ENCODE assay signal across 15 cellular contexts in the genomic region with DNA sequence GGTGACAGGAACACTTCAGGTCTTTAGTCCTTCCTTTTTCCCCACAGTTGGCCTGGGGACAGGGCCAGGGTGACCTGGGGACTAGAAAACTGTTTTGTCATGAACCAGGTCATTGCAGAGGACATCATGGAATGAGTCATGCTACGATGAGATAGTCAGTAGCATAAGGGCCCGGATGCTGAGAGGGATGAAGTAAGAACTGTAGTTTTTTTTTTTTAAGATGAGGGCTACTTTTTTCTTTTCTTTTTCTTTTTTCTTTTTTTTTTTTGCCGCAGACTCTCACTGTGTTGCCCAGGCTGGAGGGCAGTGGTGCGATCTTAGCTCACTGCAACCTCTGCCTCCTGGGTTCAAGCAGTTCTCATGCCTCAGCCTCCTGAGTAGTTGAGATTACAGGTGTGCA. TPM values are rescaled to one million over a fixed set of nuclear protein-coding genes. Genes with fewer than 3 reads are reported as not detected.
A peak's percentile ranks its signal among the peaks of the same experiment; 100 is the strongest.
DNase-seq lines count a peak whose midpoint lies in the region; TF ChIP-seq lines count a peak whose summit lies in the region.
"Had no signal": no experiment of that assay in that cellular context is flagged by ENCODE, and none has a peak within 500 bp of the region (broad histone marks: within the 10 kb centered on the region; RNA-seq: fewer than 3 reads in every experiment).

No MANE protein-coding gene starts in this region.

- DNase-seq in HEK293T (ENCODE audit: extremely low spot score) (no peak), SJCRH30 (no peak), fibroblast of mammary gland (ENCODE audit: low read depth) (peak; percentile 54), 8988T (no peak), NCI-H1436 treated with DMSO at 0.1 percent for 48 hours (lab: John Stamatoyannopoulos, UW) (no peak), medulla oblongata (ENCODE audit: extremely low spot score) (no peak)
- DNase-seq: activated CD4-positive, CD25-positive, alpha-beta regulatory T cell; activated naive CD4-positive, alpha-beta T cell; CD4-positive, alpha-beta memory T cell; effector memory CD4-positive, alpha-beta T cell; GOT3; NCI-H1436; SK-N-SH had no signal

- 0 out of 2 replicates have a peak, but pooled peaks cover 2% of the 10 kb centered on the region for H3K9me3 ChIP-seq in SJCRH30 (replicated peaks)
- no peaks in the 10 kb centered on the region for H3K9me3 ChIP-seq in skeletal muscle tissue (ENCODE audit: control insufficient read depth in 3 of 3, low read length in 3 of 3)
- H3K9me3 ChIP-seq: SK-N-SH, tibial nerve had no signal

- H3K36me3 ChIP-seq in SJCRH30, result peaks cover 5% of the 10 kb centered on the region
- H3K36me3 ChIP-seq in skeletal muscle tissue (ENCODE audit: control insufficient read depth in 3 of 3, insufficient read depth in 3 of 3, low read length in 3 of 3), result peaks cover 2 to 11% (median 6%) of the 10 kb centered on the region in 3 donors

- POLR2A ChIA-PET in HEK293T (lab: Yijun Ruan, JAX), result interaction anchor here (2.0 kb wide), 1 partner anchor 8 kb away, joined by 6 read pairs; a partner anchor contains a TSS

- H3K27me3 ChIP-seq in SJCRH30 (no peaks in the 10 kb centered on the region), skeletal muscle tissue (ENCODE audit: control insufficient read depth in 3 of 3, insufficient read depth in 3 of 3, low read length in 3 of 3) (no peaks in the 10 kb centered on the region)
- H3K27me3 ChIP-seq: tibial nerve had no signal

- TF ChIP-seq CTCF in fibroblast of mammary gland (conservative IDR thresholded peaks at IDR 0.05; ENCODE audit: control insufficient read depth, insufficient read depth, low read depth, low read length), result no peak

- H3K27ac ChIP-seq in SJCRH30 (peak overlapping the region; percentile 5; the same call in 1 of the 2 replicates), skeletal muscle tissue (ENCODE audit: low read depth, low read length) (peak overlapping the region; percentile 7)
- H3K27ac ChIP-seq: tibial nerve had no signal

- H3K4me3 ChIP-seq in SJCRH30, result no peak overlapping the region
- H3K4me3 ChIP-seq in fibroblast of mammary gland (ENCODE audit: control insufficient read depth, low read depth, low read length), result no peak overlapping the region
- H3K4me3 ChIP-seq in skeletal muscle tissue (ENCODE audit: low read length in 3 of 3), result no peak overlapping the region
- H3K4me3 ChIP-seq: tibial nerve had no signal

- H3K9ac ChIP-seq in skeletal muscle tissue (ENCODE audit: low read depth in 1 of 3, low read length in 3 of 3), result no peak overlapping the region
- H3K9ac ChIP-seq: SK-N-SH had no signal

- CTCF ChIA-PET in HEK293T (lab: Yijun Ruan, JAX), result interaction anchor here (1.3 kb wide), 1 partner anchor 94 kb away, joined by 3 read pairs; no protein-coding TSS in a partner anchor

- peaks cover 16% of the 10 kb centered on the region for H3K4me1 ChIP-seq in SJCRH30
- peaks cover 14 to 19% (median 14%) of the 10 kb centered on the region in 3 donors for H3K4me1 ChIP-seq in skeletal muscle tissue (ENCODE audit: control insufficient read depth in 3 of 3, insufficient read depth in 3 of 3, low read length in 3 of 3)

TF ChIP-seq in HEK293T, 16 proteins besides CTCF, POLR2A, EP300 and RAD21:
- TF ChIP-seq, protein P1, sequence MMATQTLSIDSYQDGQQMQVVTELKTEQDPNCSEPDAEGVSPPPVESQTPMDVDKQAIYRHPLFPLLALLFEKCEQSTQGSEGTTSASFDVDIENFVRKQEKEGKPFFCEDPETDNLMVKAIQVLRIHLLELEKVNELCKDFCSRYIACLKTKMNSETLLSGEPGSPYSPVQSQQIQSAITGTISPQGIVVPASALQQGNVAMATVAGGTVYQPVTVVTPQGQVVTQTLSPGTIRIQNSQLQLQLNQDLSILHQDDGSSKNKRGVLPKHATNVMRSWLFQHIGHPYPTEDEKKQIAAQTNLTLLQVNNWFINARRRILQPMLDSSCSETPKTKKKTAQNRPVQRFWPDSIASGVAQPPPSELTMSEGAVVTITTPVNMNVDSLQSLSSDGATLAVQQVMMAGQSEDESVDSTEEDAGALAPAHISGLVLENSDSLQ (IDR thresholded peaks at IDR 0.05), result no peak
- TF ChIP-seq ZNF384 (IDR thresholded peaks at IDR 0.05), result peak; percentile 66

RNA-seq across cellular contexts. Expression of a gene that starts 8.0 kb away (rescaled TPM):
- total RNA-seq in SJCRH30 (2014; rRNA removed; shearing (Covaris generic)), result 11.7 and 13.9 TPM in 2 replicates
- 19.3 TPM for total RNA-seq in skeletal muscle tissue

RNA-seq across cellular contexts. Expression of a gene that starts 29.6 kb away (rescaled TPM):
- total RNA-seq in SJCRH30 (2014; rRNA removed; shearing (Covaris generic)), result 5.2 and 6.6 TPM in 2 replicates
- 7.3 TPM for total RNA-seq in skeletal muscle tissue
